Comparison of ENCODE assay signal across 1 cellular context in the genomic region with DNA sequence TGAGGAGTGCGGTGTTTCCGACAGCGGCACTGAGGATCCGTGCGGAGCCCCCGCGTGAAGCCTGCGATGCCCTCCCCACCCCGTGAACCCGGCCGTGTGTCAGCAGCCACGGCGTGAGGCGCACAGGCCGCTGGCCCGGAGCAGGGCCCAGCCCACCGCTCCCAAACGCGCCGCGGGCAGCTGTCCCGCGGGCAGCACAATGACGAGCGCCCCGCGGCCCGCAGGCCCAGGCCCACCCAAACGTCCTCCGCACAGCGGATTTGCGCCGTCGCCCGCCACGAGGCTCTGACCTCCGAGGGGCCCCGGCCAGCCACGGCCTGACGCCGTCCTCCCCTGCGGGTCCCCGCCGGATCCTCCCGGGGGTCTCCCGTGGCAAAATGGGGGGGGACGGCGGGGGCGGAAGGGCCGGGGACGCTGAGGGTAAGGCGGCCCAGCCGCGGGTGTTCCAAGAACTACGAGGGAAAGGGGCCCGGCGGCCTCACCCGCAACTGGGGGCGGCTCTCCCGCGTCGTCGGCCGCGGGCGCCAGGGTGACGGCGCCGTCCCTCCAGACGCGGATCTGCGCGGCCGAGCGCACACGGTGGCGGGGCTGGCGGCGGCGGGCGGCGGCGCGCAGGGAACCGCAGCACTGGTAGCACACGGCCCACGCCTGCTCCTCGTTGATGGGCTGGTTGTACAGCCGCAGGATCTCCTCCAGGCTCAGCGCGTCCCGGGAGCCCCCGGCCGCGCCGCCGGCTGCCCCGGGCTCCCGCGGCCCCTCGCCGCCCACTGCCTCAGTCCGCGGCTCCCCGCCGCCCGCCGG.
TF ChIP-seq lines count a peak whose summit lies in the region.

No MANE protein-coding gene starts in this region.

TF ChIP-seq in K562, 482 proteins besides CTCF, POLR2A, EP300 and RAD21 (continued from another document and continues in another):
- peak; percentile 52; the same call in 1 of the 2 replicates for TF ChIP-seq TGIF2 (CRISPR knock-in tag; IDR thresholded peaks at IDR 0.05)
- TF ChIP-seq, protein P1, sequence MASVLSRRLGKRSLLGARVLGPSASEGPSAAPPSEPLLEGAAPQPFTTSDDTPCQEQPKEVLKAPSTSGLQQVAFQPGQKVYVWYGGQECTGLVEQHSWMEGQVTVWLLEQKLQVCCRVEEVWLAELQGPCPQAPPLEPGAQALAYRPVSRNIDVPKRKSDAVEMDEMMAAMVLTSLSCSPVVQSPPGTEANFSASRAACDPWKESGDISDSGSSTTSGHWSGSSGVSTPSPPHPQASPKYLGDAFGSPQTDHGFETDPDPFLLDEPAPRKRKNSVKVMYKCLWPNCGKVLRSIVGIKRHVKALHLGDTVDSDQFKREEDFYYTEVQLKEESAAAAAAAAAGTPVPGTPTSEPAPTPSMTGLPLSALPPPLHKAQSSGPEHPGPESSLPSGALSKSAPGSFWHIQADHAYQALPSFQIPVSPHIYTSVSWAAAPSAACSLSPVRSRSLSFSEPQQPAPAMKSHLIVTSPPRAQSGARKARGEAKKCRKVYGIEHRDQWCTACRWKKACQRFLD (CRISPR knock-in tag; IDR thresholded peaks at IDR 0.05) = peak; percentile 20; the same call in 1 of the 2 replicates
- TF ChIP-seq LEF1 (IDR thresholded peaks at IDR 0.05) = no peak
- no peak for TF ChIP-seq CBX5 (IDR thresholded peaks at IDR 0.05; ENCODE audit: borderline replicate concordance, low read depth)
- TF ChIP-seq BCOR (IDR thresholded peaks at IDR 0.05) = no peak
- no peak for TF ChIP-seq ZNF507 (tag; conservative IDR thresholded peaks at IDR 0.05)
- TF ChIP-seq, protein P2, sequence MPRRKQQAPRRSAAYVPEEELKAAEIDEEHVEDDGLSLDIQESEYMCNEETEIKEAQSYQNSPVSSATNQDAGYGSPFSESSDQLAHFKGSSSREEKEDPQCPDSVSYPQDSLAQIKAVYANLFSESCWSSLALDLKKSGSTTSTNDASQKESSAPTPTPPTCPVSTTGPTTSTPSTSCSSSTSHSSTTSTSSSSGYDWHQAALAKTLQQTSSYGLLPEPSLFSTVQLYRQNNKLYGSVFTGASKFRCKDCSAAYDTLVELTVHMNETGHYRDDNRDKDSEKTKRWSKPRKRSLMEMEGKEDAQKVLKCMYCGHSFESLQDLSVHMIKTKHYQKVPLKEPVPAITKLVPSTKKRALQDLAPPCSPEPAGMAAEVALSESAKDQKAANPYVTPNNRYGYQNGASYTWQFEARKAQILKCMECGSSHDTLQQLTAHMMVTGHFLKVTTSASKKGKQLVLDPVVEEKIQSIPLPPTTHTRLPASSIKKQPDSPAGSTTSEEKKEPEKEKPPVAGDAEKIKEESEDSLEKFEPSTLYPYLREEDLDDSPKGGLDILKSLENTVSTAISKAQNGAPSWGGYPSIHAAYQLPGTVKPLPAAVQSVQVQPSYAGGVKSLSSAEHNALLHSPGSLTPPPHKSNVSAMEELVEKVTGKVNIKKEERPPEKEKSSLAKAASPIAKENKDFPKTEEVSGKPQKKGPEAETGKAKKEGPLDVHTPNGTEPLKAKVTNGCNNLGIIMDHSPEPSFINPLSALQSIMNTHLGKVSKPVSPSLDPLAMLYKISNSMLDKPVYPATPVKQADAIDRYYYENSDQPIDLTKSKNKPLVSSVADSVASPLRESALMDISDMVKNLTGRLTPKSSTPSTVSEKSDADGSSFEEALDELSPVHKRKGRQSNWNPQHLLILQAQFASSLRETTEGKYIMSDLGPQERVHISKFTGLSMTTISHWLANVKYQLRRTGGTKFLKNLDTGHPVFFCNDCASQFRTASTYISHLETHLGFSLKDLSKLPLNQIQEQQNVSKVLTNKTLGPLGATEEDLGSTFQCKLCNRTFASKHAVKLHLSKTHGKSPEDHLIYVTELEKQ (CRISPR knock-in tag; IDR thresholded peaks at IDR 0.05) = no peak
- TF ChIP-seq ETV6 (IDR thresholded peaks at IDR 0.05; ENCODE audit: borderline replicate concordance in 1 of 2, low read depth in 2 of 2, low read length in 1 of 2) = no peak
- TF ChIP-seq ETV6 (CRISPR knock-in tag; IDR thresholded peaks at IDR 0.05; ENCODE audit: borderline replicate concordance) = no peak
- TF ChIP-seq SP1 (CRISPR knock-in tag; IDR thresholded peaks at IDR 0.05) = no peak
- no peak for TF ChIP-seq FOXA1 (IDR thresholded peaks at IDR 0.05; ENCODE audit: borderline replicate concordance)
- peak; percentile 73 for TF ChIP-seq POLR2G (IDR thresholded peaks at IDR 0.05; ENCODE audit: low read depth, low read length)
- TF ChIP-seq CBX1 (IDR thresholded peaks at IDR 0.05; ENCODE audit: low read depth) = no peak
- peak; percentile 47; the same call in 1 of the 2 replicates for TF ChIP-seq L3MBTL2 (IDR thresholded peaks at IDR 0.05)
- no peak for TF ChIP-seq DPF2 (IDR thresholded peaks at IDR 0.05)
- TF ChIP-seq ZFPM2 (CRISPR knock-in tag; IDR thresholded peaks at IDR 0.05) = peak; percentile 20; the same call in 1 of the 2 replicates
- TF ChIP-seq ZNF431 (CRISPR knock-in tag; IDR thresholded peaks at IDR 0.05) = peak; percentile 52
- no peak for TF ChIP-seq ZNF717 (CRISPR knock-in tag; IDR thresholded peaks at IDR 0.05)
- no peak for TF ChIP-seq ETV1 (tag; conservative IDR thresholded peaks at IDR 0.05; ENCODE audit: low read depth)
- TF ChIP-seq, protein P3, sequence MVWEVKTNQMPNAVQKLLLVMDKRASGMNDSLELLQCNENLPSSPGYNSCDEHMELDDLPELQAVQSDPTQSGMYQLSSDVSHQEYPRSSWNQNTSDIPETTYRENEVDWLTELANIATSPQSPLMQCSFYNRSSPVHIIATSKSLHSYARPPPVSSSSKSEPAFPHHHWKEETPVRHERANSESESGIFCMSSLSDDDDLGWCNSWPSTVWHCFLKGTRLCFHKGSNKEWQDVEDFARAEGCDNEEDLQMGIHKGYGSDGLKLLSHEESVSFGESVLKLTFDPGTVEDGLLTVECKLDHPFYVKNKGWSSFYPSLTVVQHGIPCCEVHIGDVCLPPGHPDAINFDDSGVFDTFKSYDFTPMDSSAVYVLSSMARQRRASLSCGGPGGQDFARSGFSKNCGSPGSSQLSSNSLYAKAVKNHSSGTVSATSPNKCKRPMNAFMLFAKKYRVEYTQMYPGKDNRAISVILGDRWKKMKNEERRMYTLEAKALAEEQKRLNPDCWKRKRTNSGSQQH (CRISPR knock-in tag; IDR thresholded peaks at IDR 0.05) = no peak
- no peak for TF ChIP-seq CEBPB (tag; IDR thresholded peaks at IDR 0.05)
- TF ChIP-seq, protein P4, sequence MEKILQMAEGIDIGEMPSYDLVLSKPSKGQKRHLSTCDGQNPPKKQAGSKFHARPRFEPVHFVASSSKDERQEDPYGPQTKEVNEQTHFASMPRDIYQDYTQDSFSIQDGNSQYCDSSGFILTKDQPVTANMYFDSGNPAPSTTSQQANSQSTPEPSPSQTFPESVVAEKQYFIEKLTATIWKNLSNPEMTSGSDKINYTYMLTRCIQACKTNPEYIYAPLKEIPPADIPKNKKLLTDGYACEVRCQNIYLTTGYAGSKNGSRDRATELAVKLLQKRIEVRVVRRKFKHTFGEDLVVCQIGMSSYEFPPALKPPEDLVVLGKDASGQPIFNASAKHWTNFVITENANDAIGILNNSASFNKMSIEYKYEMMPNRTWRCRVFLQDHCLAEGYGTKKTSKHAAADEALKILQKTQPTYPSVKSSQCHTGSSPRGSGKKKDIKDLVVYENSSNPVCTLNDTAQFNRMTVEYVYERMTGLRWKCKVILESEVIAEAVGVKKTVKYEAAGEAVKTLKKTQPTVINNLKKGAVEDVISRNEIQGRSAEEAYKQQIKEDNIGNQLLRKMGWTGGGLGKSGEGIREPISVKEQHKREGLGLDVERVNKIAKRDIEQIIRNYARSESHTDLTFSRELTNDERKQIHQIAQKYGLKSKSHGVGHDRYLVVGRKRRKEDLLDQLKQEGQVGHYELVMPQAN (IDR thresholded peaks at IDR 0.05; ENCODE audit: borderline replicate concordance) = no peak
- no peak for TF ChIP-seq TBL1XR1 (IDR thresholded peaks at IDR 0.05; ENCODE audit: low read length in 2 of 2)
- TF ChIP-seq NONO (IDR thresholded peaks at IDR 0.05; ENCODE audit: low read depth in 2 of 2, low read length in 1 of 2) = 0 out of 4 replicates have a peak, but pooled peaks of 1 of the 2 experiments have one; percentile 40
- TF ChIP-seq, protein P5, sequence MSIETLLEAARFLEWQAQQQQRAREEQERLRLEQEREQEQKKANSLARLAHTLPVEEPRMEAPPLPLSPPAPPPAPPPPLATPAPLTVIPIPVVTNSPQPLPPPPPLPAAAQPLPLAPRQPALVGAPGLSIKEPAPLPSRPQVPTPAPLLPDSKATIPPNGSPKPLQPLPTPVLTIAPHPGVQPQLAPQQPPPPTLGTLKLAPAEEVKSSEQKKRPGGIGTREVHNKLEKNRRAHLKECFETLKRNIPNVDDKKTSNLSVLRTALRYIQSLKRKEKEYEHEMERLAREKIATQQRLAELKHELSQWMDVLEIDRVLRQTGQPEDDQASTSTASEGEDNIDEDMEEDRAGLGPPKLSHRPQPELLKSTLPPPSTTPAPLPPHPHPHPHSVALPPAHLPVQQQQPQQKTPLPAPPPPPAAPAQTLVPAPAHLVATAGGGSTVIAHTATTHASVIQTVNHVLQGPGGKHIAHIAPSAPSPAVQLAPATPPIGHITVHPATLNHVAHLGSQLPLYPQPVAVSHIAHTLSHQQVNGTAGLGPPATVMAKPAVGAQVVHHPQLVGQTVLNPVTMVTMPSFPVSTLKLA (conservative IDR thresholded peaks at IDR 0.05) = peak in 1 of 2 experiments; percentile 49; a peak in 1 of 4 replicates
- TF ChIP-seq MAZ (CRISPR knock-in tag; conservative IDR thresholded peaks at IDR 0.05 in 1 of 2, IDR thresholded peaks at IDR 0.05 in 1 of 2) = peak in 1 of 2 experiments; percentile 49; a peak in 1 of 4 replicates
- TF ChIP-seq ESRRB (CRISPR knock-in tag; IDR thresholded peaks at IDR 0.05; ENCODE audit: borderline replicate concordance) = no peak
- TF ChIP-seq PHF20 (IDR thresholded peaks at IDR 0.05; ENCODE audit: partially characterized antibody) = no peak
- TF ChIP-seq CHCHD3 (CRISPR knock-in tag; IDR thresholded peaks at IDR 0.05) = no peak
- TF ChIP-seq PPARD (CRISPR knock-in tag; IDR thresholded peaks at IDR 0.05) = no peak
- TF ChIP-seq HIVEP1 (CRISPR knock-in tag; IDR thresholded peaks at IDR 0.05) = no peak
- 0 out of 2 replicates have a peak, but pooled peaks have one; percentile 71 for TF ChIP-seq CXXC5 (CRISPR knock-in tag; IDR thresholded peaks at IDR 0.05)
- peak in 1 of 2 experiments; percentile 37; a peak in 2 of 4 replicates for TF ChIP-seq NRF1 (conservative IDR thresholded peaks at IDR 0.05 in 1 of 2, IDR thresholded peaks at IDR 0.05 in 1 of 2)
- TF ChIP-seq XRCC3 (IDR thresholded peaks at IDR 0.05) = no peak
- no peak for TF ChIP-seq DDX20 (tag; IDR thresholded peaks at IDR 0.05; ENCODE audit: low read depth)
- peak; percentile 29 for TF ChIP-seq TAF1 (IDR thresholded peaks at IDR 0.05; ENCODE audit: control insufficient read depth, extremely low read depth, insufficient read depth, low read length, severe bottlenecking)
- TF ChIP-seq, protein P6, sequence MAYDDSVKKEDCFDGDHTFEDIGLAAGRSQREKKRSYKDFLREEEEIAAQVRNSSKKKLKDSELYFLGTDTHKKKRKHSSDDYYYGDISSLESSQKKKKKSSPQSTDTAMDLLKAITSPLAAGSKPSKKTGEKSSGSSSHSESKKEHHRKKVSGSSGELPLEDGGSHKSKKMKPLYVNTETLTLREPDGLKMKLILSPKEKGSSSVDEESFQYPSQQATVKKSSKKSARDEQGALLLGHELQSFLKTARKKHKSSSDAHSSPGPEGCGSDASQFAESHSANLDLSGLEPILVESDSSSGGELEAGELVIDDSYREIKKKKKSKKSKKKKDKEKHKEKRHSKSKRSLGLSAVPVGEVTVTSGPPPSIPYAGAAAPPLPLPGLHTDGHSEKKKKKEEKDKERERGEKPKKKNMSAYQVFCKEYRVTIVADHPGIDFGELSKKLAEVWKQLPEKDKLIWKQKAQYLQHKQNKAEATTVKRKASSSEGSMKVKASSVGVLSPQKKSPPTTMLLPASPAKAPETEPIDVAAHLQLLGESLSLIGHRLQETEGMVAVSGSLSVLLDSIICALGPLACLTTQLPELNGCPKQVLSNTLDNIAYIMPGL (CRISPR knock-in tag; IDR thresholded peaks at IDR 0.05) = peak; percentile 55; the same call in 1 of the 2 replicates
- no peak for TF ChIP-seq NR2C2 (CRISPR knock-in tag; IDR thresholded peaks at IDR 0.05)
- TF ChIP-seq NR2C2 (tag; IDR thresholded peaks at IDR 0.05) = peak; percentile 57; the same call in 1 of the 2 replicates
- TF ChIP-seq ZBTB1 (CRISPR knock-in tag; IDR thresholded peaks at IDR 0.05; ENCODE audit: borderline replicate concordance, low read depth) = peak; percentile 46; the same call in 1 of the 2 replicates
- TF ChIP-seq, protein P7, sequence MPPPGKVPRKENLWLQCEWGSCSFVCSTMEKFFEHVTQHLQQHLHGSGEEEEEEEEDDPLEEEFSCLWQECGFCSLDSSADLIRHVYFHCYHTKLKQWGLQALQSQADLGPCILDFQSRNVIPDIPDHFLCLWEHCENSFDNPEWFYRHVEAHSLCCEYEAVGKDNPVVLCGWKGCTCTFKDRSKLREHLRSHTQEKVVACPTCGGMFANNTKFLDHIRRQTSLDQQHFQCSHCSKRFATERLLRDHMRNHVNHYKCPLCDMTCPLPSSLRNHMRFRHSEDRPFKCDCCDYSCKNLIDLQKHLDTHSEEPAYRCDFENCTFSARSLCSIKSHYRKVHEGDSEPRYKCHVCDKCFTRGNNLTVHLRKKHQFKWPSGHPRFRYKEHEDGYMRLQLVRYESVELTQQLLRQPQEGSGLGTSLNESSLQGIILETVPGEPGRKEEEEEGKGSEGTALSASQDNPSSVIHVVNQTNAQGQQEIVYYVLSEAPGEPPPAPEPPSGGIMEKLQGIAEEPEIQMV (tag; conservative IDR thresholded peaks at IDR 0.05; ENCODE audit: low read depth) = no peak
- no peak for TF ChIP-seq ZNF41 (CRISPR knock-in tag; conservative IDR thresholded peaks at IDR 0.05)
- 0 out of 2 replicates have a peak, but pooled peaks have one; percentile 22 for TF ChIP-seq NFIC (IDR thresholded peaks at IDR 0.05)
- TF ChIP-seq CSDE1 (IDR thresholded peaks at IDR 0.05) = no peak
- no peak for TF ChIP-seq EGR1 (conservative IDR thresholded peaks at IDR 0.05)
- peak; percentile 47 for TF ChIP-seq HMGN3 (IDR thresholded peaks at IDR 0.05; ENCODE audit: borderline replicate concordance, extremely low read depth, insufficient read length, low read depth, low read length)
- TF ChIP-seq HNRNPLL (IDR thresholded peaks at IDR 0.05; ENCODE audit: low read depth, low read length, poor library complexity, severe bottlenecking) = peak; percentile 35
- TF ChIP-seq, protein P8, sequence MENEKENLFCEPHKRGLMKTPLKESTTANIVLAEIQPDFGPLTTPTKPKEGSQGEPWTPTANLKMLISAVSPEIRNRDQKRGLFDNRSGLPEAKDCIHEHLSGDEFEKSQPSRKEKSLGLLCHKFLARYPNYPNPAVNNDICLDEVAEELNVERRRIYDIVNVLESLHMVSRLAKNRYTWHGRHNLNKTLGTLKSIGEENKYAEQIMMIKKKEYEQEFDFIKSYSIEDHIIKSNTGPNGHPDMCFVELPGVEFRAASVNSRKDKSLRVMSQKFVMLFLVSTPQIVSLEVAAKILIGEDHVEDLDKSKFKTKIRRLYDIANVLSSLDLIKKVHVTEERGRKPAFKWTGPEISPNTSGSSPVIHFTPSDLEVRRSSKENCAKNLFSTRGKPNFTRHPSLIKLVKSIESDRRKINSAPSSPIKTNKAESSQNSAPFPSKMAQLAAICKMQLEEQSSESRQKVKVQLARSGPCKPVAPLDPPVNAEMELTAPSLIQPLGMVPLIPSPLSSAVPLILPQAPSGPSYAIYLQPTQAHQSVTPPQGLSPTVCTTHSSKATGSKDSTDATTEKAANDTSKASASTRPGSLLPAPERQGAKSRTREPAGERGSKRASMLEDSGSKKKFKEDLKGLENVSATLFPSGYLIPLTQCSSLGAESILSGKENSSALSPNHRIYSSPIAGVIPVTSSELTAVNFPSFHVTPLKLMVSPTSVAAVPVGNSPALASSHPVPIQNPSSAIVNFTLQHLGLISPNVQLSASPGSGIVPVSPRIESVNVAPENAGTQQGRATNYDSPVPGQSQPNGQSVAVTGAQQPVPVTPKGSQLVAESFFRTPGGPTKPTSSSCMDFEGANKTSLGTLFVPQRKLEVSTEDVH (IDR thresholded peaks at IDR 0.05; ENCODE audit: low read depth, partially characterized antibody) = no peak
- no peak for TF ChIP-seq THRAP3 (IDR thresholded peaks at IDR 0.05; ENCODE audit: borderline replicate concordance)
